8 cellular contexts compared by ENCODE assay signal in the genomic region with DNA sequence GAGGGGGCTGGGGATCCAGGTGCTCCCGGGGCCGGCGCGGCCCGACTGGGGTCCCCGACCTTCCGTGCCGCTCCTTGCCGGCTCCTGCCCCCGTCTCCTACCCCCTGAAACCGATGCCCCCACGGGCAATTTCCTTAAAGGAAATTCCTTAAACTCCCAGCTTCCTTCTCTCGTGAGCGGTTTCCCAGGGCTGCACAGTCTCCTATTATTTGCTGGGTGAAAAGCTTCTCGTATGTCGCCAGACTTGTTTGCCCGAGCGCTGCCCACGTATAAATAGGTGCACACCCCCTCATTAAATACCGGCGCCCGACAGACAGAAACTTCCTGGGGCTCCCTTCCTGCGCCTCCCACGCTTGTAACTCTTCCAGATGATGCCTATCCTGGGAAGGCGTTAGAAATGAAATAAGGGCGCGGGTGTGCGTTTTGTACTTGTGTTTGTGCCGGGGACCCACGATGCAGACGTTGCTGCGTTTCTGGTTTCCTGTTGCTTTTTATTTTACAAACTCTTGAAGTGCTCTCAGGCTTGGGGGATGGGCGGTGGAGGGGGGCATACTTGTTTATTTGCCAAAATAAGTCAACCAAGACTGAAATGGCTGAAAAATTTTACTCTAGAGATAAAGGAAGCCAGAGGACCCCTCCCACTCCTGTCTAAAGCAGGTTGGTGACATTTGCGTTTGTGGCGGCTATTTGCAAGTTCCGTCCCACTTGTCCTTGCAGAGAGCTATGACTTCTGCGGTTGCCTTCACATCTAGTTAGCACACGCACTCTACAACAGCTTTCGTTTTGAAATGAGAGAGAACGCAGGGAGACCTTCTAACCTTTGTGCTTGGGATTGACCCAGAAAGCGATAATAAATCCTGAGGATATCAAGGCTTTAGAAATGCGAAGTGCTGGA. TPM values are rescaled to one million over a fixed set of nuclear protein-coding genes. Genes with fewer than 3 reads are reported as not detected.
A peak's percentile ranks its signal among the peaks of the same experiment; 100 is the strongest.
DNase-seq lines count a peak whose midpoint lies in the region; ATAC-seq and TF ChIP-seq lines count a peak whose summit lies in the region.

No MANE protein-coding gene starts in this region.

- H3K36me3 ChIP-seq in effector memory CD4-positive, alpha-beta T cell (ENCODE audit: control insufficient read depth, insufficient read depth, low read length) = no peaks in the 10 kb centered on the region
- H3K36me3 ChIP-seq in mesendoderm (ENCODE audit: control insufficient read depth, insufficient read depth, low read length) (no peaks in the 10 kb centered on the region), subcutaneous abdominal adipose tissue (ENCODE audit: control insufficient read depth in 5 of 5, insufficient read depth in 5 of 5, low read length in 5 of 5) (no peaks in the 10 kb centered on the region)

- no peaks in the 10 kb centered on the region for H3K27me3 ChIP-seq in effector memory CD4-positive, alpha-beta T cell (replicated peaks; ENCODE audit: control insufficient read depth, insufficient read depth, low read length, poor library complexity, severe bottlenecking)
- H3K27me3 ChIP-seq in mesendoderm (ENCODE audit: insufficient read depth, low read length, poor library complexity) = no peaks in the 10 kb centered on the region
- H3K27me3 ChIP-seq in subcutaneous abdominal adipose tissue (ENCODE audit: control insufficient read depth in 5 of 5, insufficient read depth in 4 of 5, low read length in 5 of 5) = no peaks in the 10 kb centered on the region

- no peaks in the 10 kb centered on the region for H3K9me3 Mint-ChIP-seq in activated CD4-positive, alpha-beta T cell treated with anti-CD3 and anti-CD28 coated beads, Interleukin-2, amount 10 ng/mL, durations not matched to agents 24 days and 14 days

- peak overlapping the region; percentile 86 for H3K4me3 Mint-ChIP-seq in activated CD4-positive, alpha-beta T cell treated with anti-CD3 and anti-CD28 coated beads, Interleukin-2, amount 10 ng/mL, durations not matched to agents 24 days and 14 days

- H3K79me2 ChIP-seq in mesendoderm (ENCODE audit: control insufficient read depth, insufficient read depth, low read length) = no peaks in the 10 kb centered on the region

- peak overlapping the region; percentile 67 for H3K27ac ChIP-seq in effector memory CD4-positive, alpha-beta T cell (ENCODE audit: insufficient read depth, low read length, poor library complexity, severe bottlenecking)
- H3K27ac ChIP-seq in mesendoderm (ENCODE audit: low read depth, low read length) (no peak overlapping the region), subcutaneous abdominal adipose tissue (ENCODE audit: low read depth, low read length) (peak overlapping the region; percentile 35)

- H3K9me3 ChIP-seq in effector memory CD4-positive, alpha-beta T cell (ENCODE audit: control insufficient read depth, low read length) = no peaks in the 10 kb centered on the region
- peaks cover 0 to 4% (median 0%) of the 10 kb centered on the region in 5 donors for H3K9me3 ChIP-seq in subcutaneous abdominal adipose tissue (ENCODE audit: control insufficient read depth in 5 of 5, low read length in 5 of 5)

- peak overlapping the region; percentile 66 for H3K23ac ChIP-seq in mesendoderm (ENCODE audit: low read length)

- intact Hi-C loops in activated CD4-positive, alpha-beta T cell treated with anti-CD3 and anti-CD28 coated beads, Interleukin-2, amount 10 ng/mL, durations not matched to agents 24 days and 14 days (cut with micrococcal nuclease) = no loop called here

- H2AK5ac ChIP-seq in mesendoderm (ENCODE audit: low read length) = no peak overlapping the region

- ATAC-seq in GM18505 (IDR thresholded peaks at IDR 0.05; ENCODE audit: unreplicated experiment) = no peak

- in situ Hi-C loops in ACHN (cut with HindIII; ENCODE audit: low pct_ligation_motif_present, low pct_unique_long_range_greater_than_20kb, low sequenced_read_pairs) = loop anchor here (10.0 kb wide), 1 partner anchor 51 kb away; no protein-coding TSS in a partner anchor

- peak; percentile 51 for DNase-seq in ACHN
- DNase-seq in LoVo (ENCODE audit: low spot score) = peak; percentile 53
- DNase-seq in activated CD4-positive, alpha-beta T cell treated with anti-CD3 and anti-CD28 coated beads, Interleukin-2, amount 10 ng/mL, durations not matched to agents 24 days and 14 days = peak; percentile 88
- DNase-seq in effector memory CD4-positive, alpha-beta T cell = peak in 1 of 3 donors; percentile 28
- DNase-seq in mesendoderm = peak; percentile 12
- DNase-seq in NCI-H1930 (lab: John Stamatoyannopoulos, UW) = no peak

- peak overlapping the region; percentile 78 for H3K4me2 ChIP-seq in mesendoderm (ENCODE audit: low read length)

- H3K4me1 Mint-ChIP-seq in activated CD4-positive, alpha-beta T cell treated with anti-CD3 and anti-CD28 coated beads, Interleukin-2, amount 10 ng/mL, durations not matched to agents 24 days and 14 days = peaks cover 27% of the 10 kb centered on the region

- H3K27ac Mint-ChIP-seq in activated CD4-positive, alpha-beta T cell treated with anti-CD3 and anti-CD28 coated beads, Interleukin-2, amount 10 ng/mL, durations not matched to agents 24 days and 14 days = peak overlapping the region; percentile 86

- H2BK5ac ChIP-seq in mesendoderm (ENCODE audit: low read length) = no peak overlapping the region

- peaks cover 9% of the 10 kb centered on the region for H3K36me3 Mint-ChIP-seq in activated CD4-positive, alpha-beta T cell treated with anti-CD3 and anti-CD28 coated beads, Interleukin-2, amount 10 ng/mL, durations not matched to agents 24 days and 14 days (ENCODE audit: low read depth)

- TF ChIP-seq POLR2A in GM18505 (IDR thresholded peaks at IDR 0.05; ENCODE audit: borderline replicate concordance, extremely low read depth, insufficient read depth, insufficient read length) = peak; percentile 36

- peak overlapping the region; percentile 49 for H3K56ac ChIP-seq in mesendoderm (ENCODE audit: low read length)

- peak overlapping the region; percentile 62 for H3K18ac ChIP-seq in mesendoderm (ENCODE audit: low read length)

- no peak overlapping the region for H3K4ac ChIP-seq in mesendoderm (ENCODE audit: low read depth, low read length)

- no peak overlapping the region for H2BK120ac ChIP-seq in mesendoderm (ENCODE audit: low read depth, low read length)

- H4K8ac ChIP-seq in mesendoderm (ENCODE audit: low read depth, low read length) = no peak overlapping the region

- whole genome bisulfite sequencing in mesendoderm (ENCODE audit: extremely low coverage, insufficient coverage, low lambda C conversion rate) = no CpG with 5 or more reads among the region's 42 CpGs

- H3K79me1 ChIP-seq in mesendoderm (ENCODE audit: low read length) = no peaks in the 10 kb centered on the region

- H3K27me3 Mint-ChIP-seq in activated CD4-positive, alpha-beta T cell treated with anti-CD3 and anti-CD28 coated beads, Interleukin-2, amount 10 ng/mL, durations not matched to agents 24 days and 14 days = peaks cover 14% of the 10 kb centered on the region

- H2BK15ac ChIP-seq in mesendoderm (replicated peaks; ENCODE audit: low read depth) = no peak overlapping the region

- peak overlapping the region; percentile 76 for H3K4me3 ChIP-seq in effector memory CD4-positive, alpha-beta T cell (ENCODE audit: insufficient read depth, low read depth, low read length, poor library complexity, severe bottlenecking)
- H3K4me3 ChIP-seq in mesendoderm (ENCODE audit: low read length) (peak overlapping the region; percentile 27), subcutaneous abdominal adipose tissue (ENCODE audit: low read depth in 1 of 5, low read length in 5 of 5) (peak overlapping the region; percentile 67 to 83 (median 70))

- peaks cover 11% of the 10 kb centered on the region for H3K4me1 ChIP-seq in effector memory CD4-positive, alpha-beta T cell (ENCODE audit: control insufficient read depth, insufficient read depth, low read length, poor library complexity, severe bottlenecking)
- H3K4me1 ChIP-seq in mesendoderm (ENCODE audit: control insufficient read depth, low read depth, low read length) = peaks cover 2% of the 10 kb centered on the region
- H3K4me1 ChIP-seq in subcutaneous abdominal adipose tissue (ENCODE audit: control insufficient read depth in 5 of 5, insufficient read depth in 5 of 5, low read length in 5 of 5) = peaks cover 0 to 48% (median 21%) of the 10 kb centered on the region in 5 donors

- H3K9ac ChIP-seq in mesendoderm (ENCODE audit: low read length) (peak overlapping the region; percentile 59), subcutaneous abdominal adipose tissue (ENCODE audit: low read length in 5 of 5) (peak overlapping the region; percentile 46 to 75 (median 64))

- no peak overlapping the region for H4K5ac ChIP-seq in mesendoderm (ENCODE audit: low read length)

RNA-seq across cellular contexts. Expression of gene HIP1R, which starts 1.0 kb away (rescaled TPM):
- total RNA-seq in activated CD4-positive, alpha-beta T cell treated with anti-CD3 and anti-CD28 coated beads, Interleukin-2, amount 10 ng/mL, durations not matched to agents 24 days and 14 days = 23.8 and 25.8 TPM in 2 replicates
- 4.4 TPM for polyA plus RNA-seq in mesendoderm (2013, experiment 1 of 2)
- polyA plus RNA-seq in mesendoderm (2013, experiment 2 of 2) = 4.5 TPM

RNA-seq across cellular contexts. Expression of gene VPS37B, which starts 59.6 kb away (rescaled TPM):
- total RNA-seq in activated CD4-positive, alpha-beta T cell treated with anti-CD3 and anti-CD28 coated beads, Interleukin-2, amount 10 ng/mL, durations not matched to agents 24 days and 14 days = 9.2 and 9.5 TPM in 2 replicates
- polyA plus RNA-seq in mesendoderm (2013, experiment 1 of 2) = 8.6 TPM
- polyA plus RNA-seq in mesendoderm (2013, experiment 2 of 2) = 8.4 TPM

Comparison
In these comparisons a context has a peak if more than half of its experiments do, and no peak if none do; other contexts are left out.
1. DNase-seq: peak in ACHN (single experiment), LoVo (single experiment), activated CD4-positive, alpha-beta T cell treated with anti-CD3 and anti-CD28 coated beads, Interleukin-2, amount 10 ng/mL, durations not matched to agents 24 days and 14 days (single experiment) and mesendoderm (single experiment); none in NCI-H1930 (0 of 2).
2. Peak in every context shown above with its lines, with median percentiles within 50 percentile points of each other: H3K4me3 ChIP-seq.